Comparison of ENCODE assay signal across 1 cellular context in the genomic region with DNA sequence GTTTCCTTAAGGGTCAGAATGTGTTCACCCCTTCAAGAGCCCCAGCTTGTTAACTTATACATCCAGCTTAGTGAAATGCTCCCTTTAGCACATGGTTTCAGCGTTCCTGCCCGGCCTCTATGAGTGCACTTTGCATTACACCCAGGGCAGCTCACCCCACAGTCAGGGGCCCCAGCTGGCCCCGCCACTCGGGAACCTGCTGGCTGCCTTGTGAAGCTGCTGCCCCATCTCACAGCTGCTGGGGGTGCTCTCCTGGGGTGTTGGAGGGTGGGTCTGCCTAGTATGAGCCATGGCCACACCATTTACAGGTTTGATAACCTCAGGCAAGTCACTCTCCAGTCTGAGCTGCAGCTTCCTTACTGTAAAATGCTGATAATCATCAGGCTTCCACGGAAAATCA.
TF ChIP-seq lines count a peak whose summit lies in the region.

No MANE protein-coding gene starts in this region.

TF ChIP-seq in H1, 55 proteins besides CTCF, POLR2A, EP300 and RAD21:
- TF ChIP-seq TCF12 (IDR thresholded peaks at IDR 0.05; ENCODE audit: low read depth, low read length), result no peak
- TF ChIP-seq, protein P1, sequence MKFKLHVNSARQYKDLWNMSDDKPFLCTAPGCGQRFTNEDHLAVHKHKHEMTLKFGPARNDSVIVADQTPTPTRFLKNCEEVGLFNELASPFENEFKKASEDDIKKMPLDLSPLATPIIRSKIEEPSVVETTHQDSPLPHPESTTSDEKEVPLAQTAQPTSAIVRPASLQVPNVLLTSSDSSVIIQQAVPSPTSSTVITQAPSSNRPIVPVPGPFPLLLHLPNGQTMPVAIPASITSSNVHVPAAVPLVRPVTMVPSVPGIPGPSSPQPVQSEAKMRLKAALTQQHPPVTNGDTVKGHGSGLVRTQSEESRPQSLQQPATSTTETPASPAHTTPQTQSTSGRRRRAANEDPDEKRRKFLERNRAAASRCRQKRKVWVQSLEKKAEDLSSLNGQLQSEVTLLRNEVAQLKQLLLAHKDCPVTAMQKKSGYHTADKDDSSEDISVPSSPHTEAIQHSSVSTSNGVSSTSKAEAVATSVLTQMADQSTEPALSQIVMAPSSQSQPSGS (IDR thresholded peaks at IDR 0.05; ENCODE audit: low read length), result no peak
- TF ChIP-seq JUN (IDR thresholded peaks at IDR 0.05; ENCODE audit: low read depth, low read length), result no peak
- TF ChIP-seq HDAC2 (IDR thresholded peaks at IDR 0.05; ENCODE audit: borderline replicate concordance in 1 of 2, low read depth in 2 of 2, low read length in 2 of 2), result no peak
- TF ChIP-seq, protein P2, sequence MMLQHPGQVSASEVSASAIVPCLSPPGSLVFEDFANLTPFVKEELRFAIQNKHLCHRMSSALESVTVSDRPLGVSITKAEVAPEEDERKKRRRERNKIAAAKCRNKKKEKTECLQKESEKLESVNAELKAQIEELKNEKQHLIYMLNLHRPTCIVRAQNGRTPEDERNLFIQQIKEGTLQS (IDR thresholded peaks at IDR 0.05; ENCODE audit: insufficient read depth, low read depth, low read length), result no peak
- TF ChIP-seq POLR2AphosphoS5 (IDR thresholded peaks at IDR 0.05; ENCODE audit: low read depth, low read length), result no peak
- no peak for TF ChIP-seq NRF1 (IDR thresholded peaks at IDR 0.05; ENCODE audit: low read depth, low read length)
- TF ChIP-seq SP1 (IDR thresholded peaks at IDR 0.05; ENCODE audit: low read depth, low read length), result no peak
- no peak for TF ChIP-seq BACH1 (IDR thresholded peaks at IDR 0.05; ENCODE audit: low read length)
- no peak for TF ChIP-seq SIRT6 (IDR thresholded peaks at IDR 0.05; ENCODE audit: low read length)
- TF ChIP-seq RFX5 (IDR thresholded peaks at IDR 0.05; ENCODE audit: borderline replicate concordance, low read depth, low read length), result no peak
- no peak for TF ChIP-seq KDM1A (IDR thresholded peaks at IDR 0.05; ENCODE audit: borderline replicate concordance, low read length)
- TF ChIP-seq, protein P3, sequence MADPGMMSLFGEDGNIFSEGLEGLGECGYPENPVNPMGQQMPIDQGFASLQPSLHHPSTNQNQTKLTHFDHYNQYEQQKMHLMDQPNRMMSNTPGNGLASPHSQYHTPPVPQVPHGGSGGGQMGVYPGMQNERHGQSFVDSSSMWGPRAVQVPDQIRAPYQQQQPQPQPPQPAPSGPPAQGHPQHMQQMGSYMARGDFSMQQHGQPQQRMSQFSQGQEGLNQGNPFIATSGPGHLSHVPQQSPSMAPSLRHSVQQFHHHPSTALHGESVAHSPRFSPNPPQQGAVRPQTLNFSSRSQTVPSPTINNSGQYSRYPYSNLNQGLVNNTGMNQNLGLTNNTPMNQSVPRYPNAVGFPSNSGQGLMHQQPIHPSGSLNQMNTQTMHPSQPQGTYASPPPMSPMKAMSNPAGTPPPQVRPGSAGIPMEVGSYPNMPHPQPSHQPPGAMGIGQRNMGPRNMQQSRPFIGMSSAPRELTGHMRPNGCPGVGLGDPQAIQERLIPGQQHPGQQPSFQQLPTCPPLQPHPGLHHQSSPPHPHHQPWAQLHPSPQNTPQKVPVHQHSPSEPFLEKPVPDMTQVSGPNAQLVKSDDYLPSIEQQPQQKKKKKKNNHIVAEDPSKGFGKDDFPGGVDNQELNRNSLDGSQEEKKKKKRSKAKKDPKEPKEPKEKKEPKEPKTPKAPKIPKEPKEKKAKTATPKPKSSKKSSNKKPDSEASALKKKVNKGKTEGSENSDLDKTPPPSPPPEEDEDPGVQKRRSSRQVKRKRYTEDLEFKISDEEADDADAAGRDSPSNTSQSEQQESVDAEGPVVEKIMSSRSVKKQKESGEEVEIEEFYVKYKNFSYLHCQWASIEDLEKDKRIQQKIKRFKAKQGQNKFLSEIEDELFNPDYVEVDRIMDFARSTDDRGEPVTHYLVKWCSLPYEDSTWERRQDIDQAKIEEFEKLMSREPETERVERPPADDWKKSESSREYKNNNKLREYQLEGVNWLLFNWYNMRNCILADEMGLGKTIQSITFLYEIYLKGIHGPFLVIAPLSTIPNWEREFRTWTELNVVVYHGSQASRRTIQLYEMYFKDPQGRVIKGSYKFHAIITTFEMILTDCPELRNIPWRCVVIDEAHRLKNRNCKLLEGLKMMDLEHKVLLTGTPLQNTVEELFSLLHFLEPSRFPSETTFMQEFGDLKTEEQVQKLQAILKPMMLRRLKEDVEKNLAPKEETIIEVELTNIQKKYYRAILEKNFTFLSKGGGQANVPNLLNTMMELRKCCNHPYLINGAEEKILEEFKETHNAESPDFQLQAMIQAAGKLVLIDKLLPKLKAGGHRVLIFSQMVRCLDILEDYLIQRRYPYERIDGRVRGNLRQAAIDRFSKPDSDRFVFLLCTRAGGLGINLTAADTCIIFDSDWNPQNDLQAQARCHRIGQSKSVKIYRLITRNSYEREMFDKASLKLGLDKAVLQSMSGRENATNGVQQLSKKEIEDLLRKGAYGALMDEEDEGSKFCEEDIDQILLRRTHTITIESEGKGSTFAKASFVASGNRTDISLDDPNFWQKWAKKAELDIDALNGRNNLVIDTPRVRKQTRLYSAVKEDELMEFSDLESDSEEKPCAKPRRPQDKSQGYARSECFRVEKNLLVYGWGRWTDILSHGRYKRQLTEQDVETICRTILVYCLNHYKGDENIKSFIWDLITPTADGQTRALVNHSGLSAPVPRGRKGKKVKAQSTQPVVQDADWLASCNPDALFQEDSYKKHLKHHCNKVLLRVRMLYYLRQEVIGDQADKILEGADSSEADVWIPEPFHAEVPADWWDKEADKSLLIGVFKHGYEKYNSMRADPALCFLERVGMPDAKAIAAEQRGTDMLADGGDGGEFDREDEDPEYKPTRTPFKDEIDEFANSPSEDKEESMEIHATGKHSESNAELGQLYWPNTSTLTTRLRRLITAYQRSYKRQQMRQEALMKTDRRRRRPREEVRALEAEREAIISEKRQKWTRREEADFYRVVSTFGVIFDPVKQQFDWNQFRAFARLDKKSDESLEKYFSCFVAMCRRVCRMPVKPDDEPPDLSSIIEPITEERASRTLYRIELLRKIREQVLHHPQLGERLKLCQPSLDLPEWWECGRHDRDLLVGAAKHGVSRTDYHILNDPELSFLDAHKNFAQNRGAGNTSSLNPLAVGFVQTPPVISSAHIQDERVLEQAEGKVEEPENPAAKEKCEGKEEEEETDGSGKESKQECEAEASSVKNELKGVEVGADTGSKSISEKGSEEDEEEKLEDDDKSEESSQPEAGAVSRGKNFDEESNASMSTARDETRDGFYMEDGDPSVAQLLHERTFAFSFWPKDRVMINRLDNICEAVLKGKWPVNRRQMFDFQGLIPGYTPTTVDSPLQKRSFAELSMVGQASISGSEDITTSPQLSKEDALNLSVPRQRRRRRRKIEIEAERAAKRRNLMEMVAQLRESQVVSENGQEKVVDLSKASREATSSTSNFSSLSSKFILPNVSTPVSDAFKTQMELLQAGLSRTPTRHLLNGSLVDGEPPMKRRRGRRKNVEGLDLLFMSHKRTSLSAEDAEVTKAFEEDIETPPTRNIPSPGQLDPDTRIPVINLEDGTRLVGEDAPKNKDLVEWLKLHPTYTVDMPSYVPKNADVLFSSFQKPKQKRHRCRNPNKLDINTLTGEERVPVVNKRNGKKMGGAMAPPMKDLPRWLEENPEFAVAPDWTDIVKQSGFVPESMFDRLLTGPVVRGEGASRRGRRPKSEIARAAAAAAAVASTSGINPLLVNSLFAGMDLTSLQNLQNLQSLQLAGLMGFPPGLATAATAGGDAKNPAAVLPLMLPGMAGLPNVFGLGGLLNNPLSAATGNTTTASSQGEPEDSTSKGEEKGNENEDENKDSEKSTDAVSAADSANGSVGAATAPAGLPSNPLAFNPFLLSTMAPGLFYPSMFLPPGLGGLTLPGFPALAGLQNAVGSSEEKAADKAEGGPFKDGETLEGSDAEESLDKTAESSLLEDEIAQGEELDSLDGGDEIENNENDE (IDR thresholded peaks at IDR 0.05; ENCODE audit: insufficient replicate concordance, low read length), result no peak
- no peak for TF ChIP-seq SP2 (IDR thresholded peaks at IDR 0.05; ENCODE audit: low read length)
- TF ChIP-seq TBP (IDR thresholded peaks at IDR 0.05; ENCODE audit: low read depth, low read length), result no peak
- TF ChIP-seq, protein P4, sequence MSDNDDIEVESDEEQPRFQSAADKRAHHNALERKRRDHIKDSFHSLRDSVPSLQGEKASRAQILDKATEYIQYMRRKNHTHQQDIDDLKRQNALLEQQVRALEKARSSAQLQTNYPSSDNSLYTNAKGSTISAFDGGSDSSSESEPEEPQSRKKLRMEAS (IDR thresholded peaks at IDR 0.05), result no peak
- TF ChIP-seq CBX5 (IDR thresholded peaks at IDR 0.05; ENCODE audit: low read depth, low read length), result no peak
